In genomic region chr7:102991540-102992214, GRCh38 we compare ENCODE assay signal across 1 cellular context.
TF ChIP-seq lines count a peak whose summit lies in the region.

No MANE protein-coding gene starts in this region.

TF ChIP-seq in HEK293, 187 proteins besides CTCF, POLR2A, EP300 and RAD21 (continued from another document):
- TF ChIP-seq ZNF302 (tag by site-specific recombination; IDR thresholded peaks at IDR 0.05; ENCODE audit: low read depth) (peak; percentile 34; the same call in 1 of the 2 replicates), ZFP41 (tag by site-specific recombination; IDR thresholded peaks at IDR 0.05; ENCODE audit: borderline replicate concordance) (no peak), ZNF239 (tag by site-specific recombination; IDR thresholded peaks at IDR 0.05) (no peak), ZBTB44 (tag by site-specific recombination; IDR thresholded peaks at IDR 0.05) (peak; percentile 50; the same call in 1 of the 2 replicates), ZNF658 (tag by site-specific recombination; IDR thresholded peaks at IDR 0.05) (no peak), ZNF175 (tag by site-specific recombination; IDR thresholded peaks at IDR 0.05) (no peak), ZNF548 (tag by site-specific recombination; IDR thresholded peaks at IDR 0.05) (no peak), PRDM1 (tag by site-specific recombination; IDR thresholded peaks at IDR 0.05) (no peak), ZNF558 (tag by site-specific recombination; IDR thresholded peaks at IDR 0.05) (peak; percentile 79), ZNF561 (tag by site-specific recombination; IDR thresholded peaks at IDR 0.05; ENCODE audit: borderline replicate concordance) (no peak), ZNF549 (tag by site-specific recombination; IDR thresholded peaks at IDR 0.05) (no peak), ZFP69B (tag by site-specific recombination; IDR thresholded peaks at IDR 0.05) (0 out of 2 replicates have a peak, but pooled peaks have one; percentile 63), MZF1 (tag by site-specific recombination; IDR thresholded peaks at IDR 0.05; ENCODE audit: borderline replicate concordance) (no peak), WT1 (tag by site-specific recombination; IDR thresholded peaks at IDR 0.05) (no peak), ZNF248 (tag by site-specific recombination; IDR thresholded peaks at IDR 0.05) (no peak), ZBTB17 (tag by site-specific recombination; IDR thresholded peaks at IDR 0.05) (no peak), ZNF311 (tag by site-specific recombination; IDR thresholded peaks at IDR 0.05; ENCODE audit: borderline replicate concordance) (no peak), FEZF1 (tag by site-specific recombination; IDR thresholded peaks at IDR 0.05) (peak; percentile 75), OSR2 (tag by site-specific recombination; IDR thresholded peaks at IDR 0.05) (peak; percentile 88), ZNF157 (tag by site-specific recombination; IDR thresholded peaks at IDR 0.05) (no peak), ZNF121 (tag by site-specific recombination; IDR thresholded peaks at IDR 0.05) (no peak), ZNF837 (tag by site-specific recombination; IDR thresholded peaks at IDR 0.05) (no peak), ZBTB26 (tag by site-specific recombination; optimal IDR thresholded peaks at IDR 0.05) (no peak), HOXD13 (CRISPR knock-in tag; IDR thresholded peaks at IDR 0.05; ENCODE audit: borderline replicate concordance) (no peak), ZBTB1 (tag by site-specific recombination; IDR thresholded peaks at IDR 0.05) (peak; percentile 44; the same call in 1 of the 2 replicates), IKZF3 (tag by site-specific recombination; IDR thresholded peaks at IDR 0.05) (peak; percentile 85), KLF17 (tag by site-specific recombination; IDR thresholded peaks at IDR 0.05) (peak; percentile 74), PRDM6 (tag by site-specific recombination; IDR thresholded peaks at IDR 0.05) (peak; percentile 83), ZNF354C (tag by site-specific recombination; IDR thresholded peaks at IDR 0.05; ENCODE audit: borderline replicate concordance, low read depth) (no peak), ZNF623 (tag by site-specific recombination; IDR thresholded peaks at IDR 0.05) (no peak; the same call in 1 of the 2 replicates), ZIC2 (tag by site-specific recombination; IDR thresholded peaks at IDR 0.05) (no peak), ZBTB20 (tag by site-specific recombination; IDR thresholded peaks at IDR 0.05) (no peak), ZNF768 (tag by site-specific recombination; IDR thresholded peaks at IDR 0.05) (no peak), ZNF777 (tag by site-specific recombination; IDR thresholded peaks at IDR 0.05; ENCODE audit: borderline replicate concordance) (no peak)
- TF ChIP-seq, protein P1, sequence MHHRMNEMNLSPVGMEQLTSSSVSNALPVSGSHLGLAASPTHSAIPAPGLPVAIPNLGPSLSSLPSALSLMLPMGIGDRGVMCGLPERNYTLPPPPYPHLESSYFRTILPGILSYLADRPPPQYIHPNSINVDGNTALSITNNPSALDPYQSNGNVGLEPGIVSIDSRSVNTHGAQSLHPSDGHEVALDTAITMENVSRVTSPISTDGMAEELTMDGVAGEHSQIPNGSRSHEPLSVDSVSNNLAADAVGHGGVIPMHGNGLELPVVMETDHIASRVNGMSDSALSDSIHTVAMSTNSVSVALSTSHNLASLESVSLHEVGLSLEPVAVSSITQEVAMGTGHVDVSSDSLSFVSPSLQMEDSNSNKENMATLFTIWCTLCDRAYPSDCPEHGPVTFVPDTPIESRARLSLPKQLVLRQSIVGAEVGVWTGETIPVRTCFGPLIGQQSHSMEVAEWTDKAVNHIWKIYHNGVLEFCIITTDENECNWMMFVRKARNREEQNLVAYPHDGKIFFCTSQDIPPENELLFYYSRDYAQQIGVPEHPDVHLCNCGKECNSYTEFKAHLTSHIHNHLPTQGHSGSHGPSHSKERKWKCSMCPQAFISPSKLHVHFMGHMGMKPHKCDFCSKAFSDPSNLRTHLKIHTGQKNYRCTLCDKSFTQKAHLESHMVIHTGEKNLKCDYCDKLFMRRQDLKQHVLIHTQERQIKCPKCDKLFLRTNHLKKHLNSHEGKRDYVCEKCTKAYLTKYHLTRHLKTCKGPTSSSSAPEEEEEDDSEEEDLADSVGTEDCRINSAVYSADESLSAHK (tag by site-specific recombination; IDR thresholded peaks at IDR 0.05): peak; percentile 51; the same call in 1 of the 2 replicates
- TF ChIP-seq, protein P2, sequence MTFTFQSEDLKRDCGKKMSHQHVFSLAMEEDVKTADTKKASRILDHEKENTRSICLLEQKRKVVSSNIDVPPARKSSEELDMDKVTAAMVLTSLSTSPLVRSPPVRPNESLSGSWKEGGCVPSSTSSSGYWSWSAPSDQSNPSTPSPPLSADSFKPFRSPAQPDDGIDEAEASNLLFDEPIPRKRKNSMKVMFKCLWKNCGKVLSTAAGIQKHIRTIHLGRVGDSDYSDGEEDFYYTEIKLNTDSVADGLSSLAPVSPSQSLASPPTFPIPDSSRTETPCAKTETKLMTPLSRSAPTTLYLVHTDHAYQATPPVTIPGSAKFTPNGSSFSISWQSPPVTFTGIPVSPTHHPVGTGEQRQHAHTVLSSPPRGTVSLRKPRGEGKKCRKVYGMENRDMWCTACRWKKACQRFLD (tag by site-specific recombination; IDR thresholded peaks at IDR 0.05): no peak
- TF ChIP-seq, protein P3, sequence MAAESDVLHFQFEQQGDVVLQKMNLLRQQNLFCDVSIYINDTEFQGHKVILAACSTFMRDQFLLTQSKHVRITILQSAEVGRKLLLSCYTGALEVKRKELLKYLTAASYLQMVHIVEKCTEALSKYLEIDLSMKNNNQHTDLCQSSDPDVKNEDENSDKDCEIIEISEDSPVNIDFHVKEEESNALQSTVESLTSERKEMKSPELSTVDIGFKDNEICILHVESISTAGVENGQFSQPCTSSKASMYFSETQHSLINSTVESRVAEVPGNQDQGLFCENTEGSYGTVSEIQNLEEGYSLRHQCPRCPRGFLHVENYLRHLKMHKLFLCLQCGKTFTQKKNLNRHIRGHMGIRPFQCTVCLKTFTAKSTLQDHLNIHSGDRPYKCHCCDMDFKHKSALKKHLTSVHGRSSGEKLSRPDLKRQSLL (tag by site-specific recombination; IDR thresholded peaks at IDR 0.05): peak; percentile 90
- TF ChIP-seq, protein P4, sequence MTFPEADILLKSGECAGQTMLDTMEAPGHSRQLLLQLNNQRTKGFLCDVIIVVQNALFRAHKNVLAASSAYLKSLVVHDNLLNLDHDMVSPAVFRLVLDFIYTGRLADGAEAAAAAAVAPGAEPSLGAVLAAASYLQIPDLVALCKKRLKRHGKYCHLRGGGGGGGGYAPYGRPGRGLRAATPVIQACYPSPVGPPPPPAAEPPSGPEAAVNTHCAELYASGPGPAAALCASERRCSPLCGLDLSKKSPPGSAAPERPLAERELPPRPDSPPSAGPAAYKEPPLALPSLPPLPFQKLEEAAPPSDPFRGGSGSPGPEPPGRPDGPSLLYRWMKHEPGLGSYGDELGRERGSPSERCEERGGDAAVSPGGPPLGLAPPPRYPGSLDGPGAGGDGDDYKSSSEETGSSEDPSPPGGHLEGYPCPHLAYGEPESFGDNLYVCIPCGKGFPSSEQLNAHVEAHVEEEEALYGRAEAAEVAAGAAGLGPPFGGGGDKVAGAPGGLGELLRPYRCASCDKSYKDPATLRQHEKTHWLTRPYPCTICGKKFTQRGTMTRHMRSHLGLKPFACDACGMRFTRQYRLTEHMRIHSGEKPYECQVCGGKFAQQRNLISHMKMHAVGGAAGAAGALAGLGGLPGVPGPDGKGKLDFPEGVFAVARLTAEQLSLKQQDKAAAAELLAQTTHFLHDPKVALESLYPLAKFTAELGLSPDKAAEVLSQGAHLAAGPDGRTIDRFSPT (tag by site-specific recombination; IDR thresholded peaks at IDR 0.05): peak; percentile 95
